In genomic region chr9:107235765-107236442, GRCh38 we compare ENCODE assay signal across 8 cellular contexts.
"Had no signal": no experiment of that assay in that cellular context is flagged by ENCODE, and none has a peak within 500 bp of the region (broad histone marks: within the 10 kb centered on the region; RNA-seq: fewer than 3 reads in every experiment).

No MANE protein-coding gene starts in this region.

- H3K4me2 ChIP-seq: GM23338 had no signal

- H3K27ac Mint-ChIP-seq: GM23338 had no signal

- H3K4me3 ChIP-seq: GM23338, K562 had no signal

- ATAC-seq: GM23338, K562 had no signal

- FAIRE-seq: H1, H54, K562 had no signal

- DNase-seq: H9, HCEC 1CT, IMR-90 had no signal

- H3K27ac ChIP-seq: HL-60 had no signal

- H2AFZ ChIP-seq: GM23338 had no signal

- H3K4me3 Mint-ChIP-seq: GM23338, H9 had no signal

- H3K9me3 Mint-ChIP-seq: GM23338, H9 had no signal
